Comparison of ENCODE assay signal across 21 cellular contexts in genomic region chr7:127881564-127881963, GRCh38.
"Had no signal": no experiment of that assay in that cellular context is flagged by ENCODE, and none has a peak within 500 bp of the region (broad histone marks: within the 10 kb centered on the region; RNA-seq: fewer than 3 reads in every experiment).

No MANE protein-coding gene starts in this region.

- H3K9me3 Mint-ChIP-seq: central memory CD8-positive, alpha-beta T cell; effector memory CD8-positive, alpha-beta T cell; naive thymus-derived CD8-positive, alpha-beta T cell; T-cell; T-helper 2 cell treated with Interferon-gamma antibody and Interleukin-4, amounts not matched to agents 5 μg/mL and 100 μg/mL, for 36 hours had no signal

- ATAC-seq: effector memory CD8-positive, alpha-beta T cell; esophagus mucosa; left ventricle myocardium superior; naive thymus-derived CD8-positive, alpha-beta T cell; T-cell; upper lobe of right lung had no signal

- DNase-seq: activated CD4-positive, alpha-beta T cell treated with anti-CD3 and anti-CD28 coated beads, Interleukin-2, amount 50 U/mL, for 1 hour; activated CD4-positive, CD25-positive, alpha-beta regulatory T cell treated with anti-CD3 and anti-CD28 coated beads, Interleukin-2, amount 50 U/mL, for 72 hours; activated CD8-positive, alpha-beta memory T cell treated with anti-CD3 and anti-CD28 coated beads, Interleukin-2, amount 50 U/mL, for 48 hours; activated naive CD4-positive, alpha-beta T cell; amniotic stem cell; effector memory CD8-positive, alpha-beta T cell; foreskin melanocyte; glutamatergic neuron; hippocampal formation; left ventricle myocardium superior; mammary epithelial cell; naive thymus-derived CD8-positive, alpha-beta T cell; spleen; stimulated activated CD4-positive, alpha-beta T cell treated with anti-CD3 and anti-CD28 coated beads, Interleukin-4, amount 100 ng/mL, for 1 hour; T-cell; upper lobe of right lung had no signal

- H3K4me3 Mint-ChIP-seq: activated naive CD8-positive, alpha-beta T cell; central memory CD8-positive, alpha-beta T cell; effector memory CD8-positive, alpha-beta T cell; mesothelial cell of epicardium; naive thymus-derived CD8-positive, alpha-beta T cell; T-cell; T-helper 2 cell treated with Interferon-gamma antibody and Interleukin-4, amounts not matched to agents 5 μg/mL and 100 μg/mL, for 36 hours had no signal

- H3K27ac Mint-ChIP-seq: activated naive CD8-positive, alpha-beta T cell; mesothelial cell of epicardium; naive thymus-derived CD8-positive, alpha-beta T cell; T-cell; T-helper 2 cell treated with Interferon-gamma antibody and Interleukin-4, amounts not matched to agents 5 μg/mL and 100 μg/mL, for 36 hours had no signal

- H3K27me3 Mint-ChIP-seq: activated naive CD8-positive, alpha-beta T cell; central memory CD8-positive, alpha-beta T cell; effector memory CD8-positive, alpha-beta T cell; naive thymus-derived CD8-positive, alpha-beta T cell; T-cell had no signal
